Comparison of ENCODE assay signal across 13 cellular contexts in genomic region chr6:75488026-75488425, GRCh38. TPM values are rescaled to one million over a fixed set of nuclear protein-coding genes. Genes with fewer than 3 reads are reported as not detected.
DNase-seq lines count a peak whose midpoint lies in the region; ATAC-seq, FAIRE-seq and TF ChIP-seq lines count a peak whose summit lies in the region.
"Had no signal": no experiment of that assay in that cellular context is flagged by ENCODE, and none has a peak within 500 bp of the region (broad histone marks: within the 10 kb centered on the region; RNA-seq: fewer than 3 reads in every experiment).

No MANE protein-coding gene starts in this region.

- H3K9me3 ChIP-seq in heart right ventricle (no peaks in the 10 kb centered on the region), sigmoid colon (no peaks in the 10 kb centered on the region)
- H3K9me3 ChIP-seq in CD4-positive, alpha-beta T cell (ENCODE audit: control insufficient read depth, low read length) = no peaks in the 10 kb centered on the region

- DNase-seq in AG20443 (ENCODE audit: low spot score) (peak; percentile 13), brain microvascular endothelial cell (peak; percentile 66), heart right ventricle (no peak), sigmoid colon (no peak), urothelium cell line (ENCODE audit: low spot score) (no peak), sciatic nerve (ENCODE audit: low spot score) (no peak), T-helper 2 cell (no peak)
- no peak for DNase-seq in CD4-positive, alpha-beta T cell
- DNase-seq: AML-193, cortex of kidney, kidney glomerular epithelial cell, NCI-H82 had no signal

- H3K4me3 ChIP-seq in brain microvascular endothelial cell (ENCODE audit: low read depth, low read length) (no peak overlapping the region), heart right ventricle (peak overlapping the region in 7 of 10 donors; percentile 6 to 71 (median 63)), sigmoid colon (peak overlapping the region in 3 of 4 donors; percentile 47 to 63 (median 57))

- no peak for TF ChIP-seq POLR2A in sigmoid colon (IDR thresholded peaks at IDR 0.05)

- H3K27me3 Mint-ChIP-seq in CD4-positive, alpha-beta T cell = peaks cover 50% of the 10 kb centered on the region

- TF ChIP-seq CTCF in brain microvascular endothelial cell (IDR thresholded peaks at IDR 0.05; ENCODE audit: low read depth, low read length, missing control alignments) = no peak
- TF ChIP-seq CTCF in heart right ventricle (IDR thresholded peaks at IDR 0.05) = no peak
- no peak for TF ChIP-seq CTCF in sigmoid colon (IDR thresholded peaks at IDR 0.05)
- no peak for TF ChIP-seq CTCF in CD4-positive, alpha-beta T cell (IDR thresholded peaks at IDR 0.05)

- in situ Hi-C loops in brain microvascular endothelial cell (cut with HindIII; ENCODE audit: low pct_ligation_motif_present, low sequenced_read_pairs) = no loop called here

- no peaks in the 10 kb centered on the region for H3K36me3 ChIP-seq in brain microvascular endothelial cell (replicated peaks)
- peaks cover 0 to 6% (median 0%) of the 10 kb centered on the region in 9 donors for H3K36me3 ChIP-seq in heart right ventricle
- H3K36me3 ChIP-seq in sigmoid colon = no peaks in the 10 kb centered on the region

- no peak for TF ChIP-seq EP300 in sigmoid colon (IDR thresholded peaks at IDR 0.05)

- FAIRE-seq in urothelium cell line (lab: Jason Lieb, UNC) = no peak

- H3K27ac ChIP-seq in brain microvascular endothelial cell = peak overlapping the region; percentile 38
- peak overlapping the region in 9 of 10 donors; percentile 26 to 95 (median 89) for H3K27ac ChIP-seq in heart right ventricle
- peak overlapping the region; percentile 82 to 93 (median 86) for H3K27ac ChIP-seq in sigmoid colon
- H3K27ac ChIP-seq in CD4-positive, alpha-beta T cell (ENCODE audit: low read depth, low read length) = no peak overlapping the region

- CTCF ChIA-PET in CD4-positive, alpha-beta T cell (lab: Charles Lee) = no interaction called here

- H3K27me3 ChIP-seq in brain microvascular endothelial cell (replicated peaks) (no peaks in the 10 kb centered on the region), heart right ventricle (no peaks in the 10 kb centered on the region), sigmoid colon (no peaks in the 10 kb centered on the region)
- peaks cover 5% of the 10 kb centered on the region for H3K27me3 ChIP-seq in CD4-positive, alpha-beta T cell (ENCODE audit: control insufficient read depth, insufficient read depth, low read length)

- ATAC-seq in heart right ventricle (peak in 2 of 8 donors; percentile 4 to 26), sciatic nerve (no peak)
- ATAC-seq in CD4-positive, alpha-beta T cell (ENCODE audit: poor library complexity) = no peak

- no peaks in the 10 kb centered on the region for H3K4me1 Mint-ChIP-seq in CD4-positive, alpha-beta T cell (ENCODE audit: low read depth)
- H3K4me1 Mint-ChIP-seq: activated naive CD4-positive, alpha-beta T cell treated with anti-CD3 and anti-CD28 coated beads, Interleukin-2, amount 50 U/mL, for 24 hours had no signal

- no peak overlapping the region for H3K27ac Mint-ChIP-seq in CD4-positive, alpha-beta T cell
- H3K27ac Mint-ChIP-seq: activated naive CD4-positive, alpha-beta T cell treated with anti-CD3 and anti-CD28 coated beads, Interleukin-2, amount 50 U/mL, for 24 hours had no signal

- WGBS in heart right ventricle, 2 donors = 8 to 21% methylated on average over 1 of the region's 1 CpG
- WGBS in sigmoid colon, 2 donors = 31 to 36% methylated on average over 1 of the region's 1 CpG

- no peaks in the 10 kb centered on the region for H3K36me3 Mint-ChIP-seq in CD4-positive, alpha-beta T cell (ENCODE audit: low read depth)
- H3K36me3 Mint-ChIP-seq: activated naive CD4-positive, alpha-beta T cell treated with anti-CD3 and anti-CD28 coated beads, Interleukin-2, amount 50 U/mL, for 24 hours had no signal

- peaks cover 0 to 72% (median 49%) of the 10 kb centered on the region in 9 donors for H3K4me1 ChIP-seq in heart right ventricle
- H3K4me1 ChIP-seq in sigmoid colon = peaks cover 0 to 68% (median 42%) of the 10 kb centered on the region in 4 donors

- POLR2A ChIA-PET in CD4-positive, alpha-beta T cell (lab: Charles Lee) = interaction anchor here (1.2 kb wide), 1 partner anchor 115 kb away, joined by 3 read pairs; no protein-coding TSS in a partner anchor

- intact Hi-C loops in heart right ventricle (cut with DNase I) (loop anchor here in 3 of 10 donors (5.0 to 10.0 kb wide), 3 partner anchors 51 to 66 kb away; no protein-coding TSS in a partner anchor), sigmoid colon (cut with DNase I) (loop anchor here (5.0 kb wide), 1 partner anchor 61 kb away; no protein-coding TSS in a partner anchor), sciatic nerve (cut with DNase I) (no loop called here)
- intact Hi-C loops in CD4-positive, alpha-beta T cell (cut with DNase I, micrococcal nuclease) = no loop called here

- no peaks in the 10 kb centered on the region for H3K9me3 Mint-ChIP-seq in CD4-positive, alpha-beta T cell
- H3K9me3 Mint-ChIP-seq: activated naive CD4-positive, alpha-beta T cell treated with anti-CD3 and anti-CD28 coated beads, Interleukin-2, amount 50 U/mL, for 24 hours had no signal

- H3K4me3 Mint-ChIP-seq in CD4-positive, alpha-beta T cell = no peak overlapping the region
- H3K4me3 Mint-ChIP-seq: activated naive CD4-positive, alpha-beta T cell treated with anti-CD3 and anti-CD28 coated beads, Interleukin-2, amount 50 U/mL, for 24 hours had no signal

RNA-seq across cellular contexts. Expression of gene FILIP1, which starts 5.6 kb away (rescaled TPM):
- total RNA-seq in heart right ventricle = 100 to 1,000 TPM; 112 to 269 (median 205) TPM
- polyA plus RNA-seq in heart right ventricle = 10 to 100 TPM; 16.8 to 73.2 TPM
- 10 to 100 TPM; 47.1 to 72.8 (median 53.8) TPM for total RNA-seq in sigmoid colon
- 1 to 10 TPM in 1 of 3 donors, under 1 TPM in 2; 0.46 to 2.0 (median 0.60) TPM for polyA plus RNA-seq in sigmoid colon
- total RNA-seq in CD4-positive, alpha-beta T cell = under 1 TPM in 1 of 2 experiments, not detected in 1; 0.06 TPM
- total RNA-seq in sciatic nerve = 40.2 TPM

Comparison
In these comparisons a context has a peak if more than half of its experiments do, and no peak if none do; other contexts are left out.
1. DNase-seq: peak in AG20443 (single experiment) and brain microvascular endothelial cell (single experiment); none in heart right ventricle (0 of 2), sigmoid colon (single experiment), CD4-positive, alpha-beta T cell (0 of 10), urothelium cell line (single experiment), sciatic nerve (single experiment) and T-helper 2 cell (0 of 5).
2. RNA of gene FILIP1, which starts 5.6 kb away (total RNA-seq): 112 to 269 TPM in heart right ventricle, 47.1 to 72.8 TPM in sigmoid colon and 40.2 TPM in sciatic nerve (single experiment); 0.06 TPM in CD4-positive, alpha-beta T cell; every median in the first group is over 10 times any median in the second.